ENCODE assay signal across 20 cellular contexts in genomic region chr15:72907733-72908132, GRCh38.
DNase-seq lines count a peak whose midpoint lies in the region; ATAC-seq and TF ChIP-seq lines count a peak whose summit lies in the region.
"Had no signal": no experiment of that assay in that cellular context is flagged by ENCODE, and none has a peak within 500 bp of the region (broad histone marks: within the 10 kb centered on the region; RNA-seq: fewer than 3 reads in every experiment).

No MANE protein-coding gene starts in this region.

- H3K18ac ChIP-seq in mesenchymal stem cell (ENCODE audit: low read depth in 1 of 2, low read length in 2 of 2), result peak overlapping the region in 1 of 2 experiments; percentile 37

- no peak overlapping the region for H4K91ac ChIP-seq in mesenchymal stem cell (ENCODE audit: low read length)

- no peak for TF ChIP-seq POLR2A in body of pancreas (IDR thresholded peaks at IDR 0.05)

- no peak overlapping the region for H2BK12ac ChIP-seq in mesenchymal stem cell (ENCODE audit: low read length in 2 of 2)

- no peak overlapping the region for H3K4me3 ChIP-seq in body of pancreas
- no peak overlapping the region for H3K4me3 ChIP-seq in mesenchymal stem cell (ENCODE audit: insufficient read depth in 1 of 2, low read depth in 1 of 2, low read length in 2 of 2)
- H3K4me3 ChIP-seq: esophagus squamous epithelium, mucosa of descending colon, thyroid gland had no signal

- H3K4me1 ChIP-seq in body of pancreas (peaks cover 4% of the 10 kb centered on the region), mesenchymal stem cell (ENCODE audit: control insufficient read depth, insufficient read depth, low read depth, low read length) (peaks cover 3% of the 10 kb centered on the region)
- H3K4me1 ChIP-seq: thyroid gland had no signal

- H3K79me1 ChIP-seq in mesenchymal stem cell (replicated peaks; ENCODE audit: low read length, poor library complexity, severe bottlenecking), result no peaks in the 10 kb centered on the region

- H3K27ac ChIP-seq in body of pancreas (no peak overlapping the region), mesenchymal stem cell (ENCODE audit: low read length, poor library complexity, severe bottlenecking) (no peak overlapping the region)
- H3K27ac ChIP-seq: 22Rv1, C4-2B, esophagus squamous epithelium, thyroid gland had no signal

- H3K23ac ChIP-seq in mesenchymal stem cell (ENCODE audit: low read length in 2 of 2), result no peak overlapping the region

- H3K4me2 ChIP-seq in mesenchymal stem cell (ENCODE audit: low read length, poor library complexity, severe bottlenecking), result no peak overlapping the region

- ATAC-seq in body of pancreas, result no peak
- ATAC-seq: mucosa of descending colon, T-cell had no signal

- peak overlapping the region in 1 of 2 experiments; percentile 58 for H3K14ac ChIP-seq in mesenchymal stem cell (ENCODE audit: low read length in 2 of 2)

- H3K9me3 ChIP-seq in body of pancreas, result no peaks in the 10 kb centered on the region
- H3K9me3 ChIP-seq in mesenchymal stem cell (ENCODE audit: control insufficient read depth, low read length), result no peaks in the 10 kb centered on the region
- H3K9me3 ChIP-seq: esophagus squamous epithelium, mucosa of descending colon, thyroid gland had no signal

- intact Hi-C loops in body of pancreas (cut with DNase I), result no loop called here

- peak overlapping the region; percentile 3 for H4K8ac ChIP-seq in mesenchymal stem cell (ENCODE audit: low read length)

- H2BK5ac ChIP-seq in mesenchymal stem cell (ENCODE audit: low read depth, low read length, poor library complexity, severe bottlenecking), result no peak overlapping the region

- no peaks in the 10 kb centered on the region for H3K27me3 ChIP-seq in body of pancreas
- H3K27me3 ChIP-seq in mesenchymal stem cell (ENCODE audit: control insufficient read depth in 1 of 2, insufficient read depth in 1 of 2, low read length in 2 of 2), result peaks cover 0 to 19% of the 10 kb centered on the region in 2 experiments
- H3K27me3 ChIP-seq: thyroid gland had no signal

- H2AK5ac ChIP-seq in mesenchymal stem cell (ENCODE audit: low read length, severe bottlenecking), result peak overlapping the region; percentile 20

- peak; percentile 2 for DNase-seq in NCI-H1092 treated with DMSO at 0.1 percent for 48 hours (lab: John Stamatoyannopoulos, UW)
- DNase-seq in NCI-H1092 (lab: John Stamatoyannopoulos, UW), result no peak
- peak; percentile 73 for DNase-seq in NCI-H2171 treated with DMSO at 0.1 percent for 48 hours (lab: John Stamatoyannopoulos, UW)
- peak in 3 of 4 donors; percentile 14 to 29 (median 18) for DNase-seq in body of pancreas
- peak; percentile 42 for DNase-seq in mesenchymal stem cell
- no peak for DNase-seq in GM03348 (ENCODE audit: low spot score)
- DNase-seq in activated effector memory CD4-positive, alpha-beta T cell treated with anti-CD3 and anti-CD28 coated beads, Interleukin-2, amount 50 U/mL, for 16 hours, result no peak
- no peak for DNase-seq in DMS79 (lab: John Stamatoyannopoulos, UW)
- DNase-seq: activated B cell treated with CpG ODN at 0.5 μM for 24 hours; activated CD8-positive, alpha-beta memory T cell treated with anti-CD3 and anti-CD28 coated beads for 24 hours; aorta; DND-41; esophagus squamous epithelium; hippocampal formation; mucosa of descending colon; stimulated activated CD4-positive, alpha-beta T cell treated with anti-CD3 and anti-CD28 coated beads, Interleukin-4, amount 100 ng/mL, for 4 hours; T-cell; thyroid gland had no signal

- H2BK15ac ChIP-seq in mesenchymal stem cell (ENCODE audit: low read depth, poor library complexity, severe bottlenecking), result no peak overlapping the region

- WGBS in body of pancreas, 2 donors, result 84 to 95% methylated on average over 1 of the region's 1 CpG
- WGBS in mesenchymal stem cell, result 100% methylated on average over 1 of the region's 1 CpG

- no peak overlapping the region for H2AFZ ChIP-seq in mesenchymal stem cell (ENCODE audit: low read depth, low read length)

- no peak overlapping the region for H3K9ac ChIP-seq in mesenchymal stem cell (ENCODE audit: low read length)

- TF ChIP-seq CTCF in body of pancreas (IDR thresholded peaks at IDR 0.05), result no peak

- H3K36me3 ChIP-seq in body of pancreas (replicated peaks in 1 of 2; ENCODE audit: insufficient read depth in 1 of 2, low read depth in 2 of 2), result no peaks in the 10 kb centered on the region
- no peaks in the 10 kb centered on the region for H3K36me3 ChIP-seq in mesenchymal stem cell (ENCODE audit: control insufficient read depth in 1 of 2, insufficient read depth in 2 of 2, low read depth in 1 of 2, low read length in 2 of 2)
- H3K36me3 ChIP-seq: esophagus squamous epithelium, thyroid gland had no signal

- no peak overlapping the region for H2BK120ac ChIP-seq in mesenchymal stem cell (ENCODE audit: low read depth, low read length)

- no peak overlapping the region for H3K4ac ChIP-seq in mesenchymal stem cell (ENCODE audit: low read depth in 1 of 2, low read length in 2 of 2)

Comparison
In these comparisons a context has a peak if more than half of its experiments do, and no peak if none do; other contexts are left out.
1. DNase-seq: peak in NCI-H1092 treated with DMSO at 0.1 percent for 48 hours (single experiment), NCI-H2171 treated with DMSO at 0.1 percent for 48 hours (single experiment), body of pancreas (3 of 4) and mesenchymal stem cell (single experiment); none in NCI-H1092 (single experiment), GM03348 (single experiment), activated effector memory CD4-positive, alpha-beta T cell treated with anti-CD3 and anti-CD28 coated beads, Interleukin-2, amount 50 U/mL, for 16 hours (single experiment) and DMS79 (single experiment).